Comparison of ENCODE assay signal across 8 cellular contexts in the genomic region with DNA sequence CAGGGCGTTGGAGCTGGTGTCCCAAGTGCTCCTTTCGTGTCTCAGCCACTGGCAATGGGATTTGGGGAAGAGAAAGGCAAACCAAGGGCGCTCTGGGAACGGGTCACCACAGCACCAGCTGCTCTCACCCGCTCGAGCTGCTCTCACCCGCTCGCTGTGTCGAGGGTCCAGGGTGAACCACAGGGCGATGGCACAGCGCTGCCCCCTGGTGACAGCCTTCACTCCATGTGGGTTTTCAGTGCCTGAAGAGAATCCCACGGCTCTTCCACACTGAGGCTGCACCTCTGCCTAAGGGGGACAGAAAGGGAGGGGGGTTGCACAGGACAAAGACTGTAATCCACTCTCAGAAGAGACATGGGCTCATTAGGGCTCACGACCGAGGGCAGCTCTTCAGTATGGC. TPM values are rescaled to one million over a fixed set of nuclear protein-coding genes. Genes with fewer than 3 reads are reported as not detected.
DNase-seq lines count a peak whose midpoint lies in the region; ATAC-seq, FAIRE-seq and TF ChIP-seq lines count a peak whose summit lies in the region.

No MANE protein-coding gene starts in this region.

- ATAC-seq in lower lobe of right lung (peak; percentile 63 to 72), HG02678 (IDR thresholded peaks at IDR 0.05; ENCODE audit: unreplicated experiment) (no peak), GM19324 (IDR thresholded peaks at IDR 0.05; ENCODE audit: low FRiP score, unreplicated experiment) (no peak)

- H3K9me3 ChIP-seq in lower lobe of right lung, result no peaks in the 10 kb centered on the region

- peak; percentile 53 for TF ChIP-seq CTCF in AG09319 (IDR thresholded peaks at IDR 0.05; ENCODE audit: low read depth, low read length)
- peak; percentile 63 for TF ChIP-seq CTCF in cardiac fibroblast (IDR thresholded peaks at IDR 0.05; ENCODE audit: low read depth, low read length)
- TF ChIP-seq CTCF in lower lobe of right lung (IDR thresholded peaks at IDR 0.05), result peak; percentile 51

- no peak overlapping the region for H3K27ac ChIP-seq in lower lobe of right lung
- H3K27ac ChIP-seq in substantia nigra (ENCODE audit: low read depth, low read length, poor library complexity, severe bottlenecking), result no peak overlapping the region

- H3K4me1 ChIP-seq in lower lobe of right lung, result no peaks in the 10 kb centered on the region

- DNase-seq in AG09319 (ENCODE audit: extremely low read depth, low read depth), result no peak
- peak; percentile 26 for DNase-seq in H54 (ENCODE audit: insufficient read length, low spot score)
- DNase-seq in T-helper 9 cell, result peak; percentile 39
- peak; percentile 15 to 23 for DNase-seq in cardiac fibroblast (ENCODE audit: low read depth in 2 of 2)
- DNase-seq in lower lobe of right lung, result no peak
- peak in 26 of 49 donors; percentile 8 to 61 (median 31) for DNase-seq in substantia nigra (lab: John Stamatoyannopoulos, UW)

- H3K4me3 ChIP-seq in cardiac fibroblast (replicated peaks in 1 of 2; ENCODE audit: low read depth in 2 of 2, low read length in 2 of 2), result no peak overlapping the region
- H3K4me3 ChIP-seq in lower lobe of right lung, result no peak overlapping the region

- TF ChIP-seq POLR2A in H54 (IDR thresholded peaks at IDR 0.05; ENCODE audit: low read depth, low read length), result no peak

- no peaks in the 10 kb centered on the region for H3K27me3 ChIP-seq in lower lobe of right lung (ENCODE audit: low read depth)

- H3K36me3 ChIP-seq in lower lobe of right lung, result peaks cover 48% of the 10 kb centered on the region

- FAIRE-seq in H54 (lab: Jason Lieb, UNC), result no peak

- intact Hi-C loops in lower lobe of right lung (cut with DNase I), result no loop called here

RNA-seq across cellular contexts. Expression of gene CLDN19, which starts 7.1 kb away (rescaled TPM):
- total RNA-seq in lower lobe of right lung, result not detected

RNA-seq across cellular contexts. Expression of gene P3H1, which starts 19.7 kb away (rescaled TPM):
- 24.4 TPM for total RNA-seq in lower lobe of right lung

RNA-seq across cellular contexts. Expression of gene C1orf50, which starts 19.9 kb away (rescaled TPM):
- 5.6 TPM for total RNA-seq in lower lobe of right lung

RNA-seq across cellular contexts. Expression of gene TMEM269, which starts 37.7 kb away (rescaled TPM):
- not detected for total RNA-seq in lower lobe of right lung

Comparison
In these comparisons a context has a peak if more than half of its experiments do, and no peak if none do; other contexts are left out.
1. DNase-seq: peak in H54 (single experiment), T-helper 9 cell (single experiment), cardiac fibroblast (2 of 2) and substantia nigra (26 of 49); none in AG09319 (single experiment) and lower lobe of right lung (single experiment).
2. ATAC-seq: peak in lower lobe of right lung (2 of 2); none in HG02678 (single experiment) and GM19324 (single experiment).
3. Peak in every context shown above with its lines, with median percentiles within 50 percentile points of each other: CTCF ChIP-seq.